ENCODE assay signal across 1 cellular context in the genomic region with DNA sequence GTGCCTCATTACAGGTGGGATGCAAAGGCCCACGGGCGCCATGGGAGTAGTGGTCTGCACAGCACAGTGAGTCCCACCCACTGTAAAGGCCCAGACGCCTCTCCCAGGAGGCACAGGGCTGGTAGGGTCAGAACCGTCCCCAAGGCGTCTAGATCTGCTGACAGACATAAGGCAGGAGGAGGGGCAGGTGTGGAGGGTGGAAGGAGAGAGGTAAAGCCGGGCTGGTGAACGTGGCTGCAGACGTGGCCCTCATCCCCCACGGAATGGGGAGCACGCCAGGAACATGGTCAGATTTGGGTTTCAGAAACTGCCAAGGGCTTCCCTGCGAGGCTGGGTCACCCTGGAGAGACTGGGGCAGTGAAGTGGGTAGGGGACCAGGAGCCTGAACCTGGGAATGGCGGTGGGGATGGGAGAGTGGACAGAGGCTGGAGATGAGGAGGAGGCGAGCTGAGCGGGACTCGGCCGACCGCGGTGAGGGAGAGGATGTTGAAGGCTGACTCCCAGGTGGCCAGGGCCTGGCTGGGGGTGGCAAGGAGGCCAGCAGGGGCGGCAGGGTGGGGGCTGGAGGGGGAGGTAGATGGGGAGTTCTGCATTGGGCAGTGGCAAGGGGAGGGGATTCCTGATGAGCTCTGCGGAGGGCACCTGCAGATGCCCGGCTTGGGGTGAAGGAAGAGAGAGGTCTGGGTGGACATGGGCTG.
TF ChIP-seq lines count a peak whose summit lies in the region.

No MANE protein-coding gene starts in this region.

TF ChIP-seq in endothelial cell of umbilical vein, 7 proteins besides CTCF, POLR2A, EP300 and RAD21:
- no peak for TF ChIP-seq JUN (IDR thresholded peaks at IDR 0.05; ENCODE audit: borderline replicate concordance, insufficient read depth, insufficient read length, low read depth)
- TF ChIP-seq POLR2AphosphoS5 (IDR thresholded peaks at IDR 0.05; ENCODE audit: insufficient read depth, low read depth, low read length): peak; percentile 18
TF ChIP-seq in endothelial cell of umbilical vein: peak in this region for 1.
